8 cellular contexts compared by ENCODE assay signal in the genomic region with DNA sequence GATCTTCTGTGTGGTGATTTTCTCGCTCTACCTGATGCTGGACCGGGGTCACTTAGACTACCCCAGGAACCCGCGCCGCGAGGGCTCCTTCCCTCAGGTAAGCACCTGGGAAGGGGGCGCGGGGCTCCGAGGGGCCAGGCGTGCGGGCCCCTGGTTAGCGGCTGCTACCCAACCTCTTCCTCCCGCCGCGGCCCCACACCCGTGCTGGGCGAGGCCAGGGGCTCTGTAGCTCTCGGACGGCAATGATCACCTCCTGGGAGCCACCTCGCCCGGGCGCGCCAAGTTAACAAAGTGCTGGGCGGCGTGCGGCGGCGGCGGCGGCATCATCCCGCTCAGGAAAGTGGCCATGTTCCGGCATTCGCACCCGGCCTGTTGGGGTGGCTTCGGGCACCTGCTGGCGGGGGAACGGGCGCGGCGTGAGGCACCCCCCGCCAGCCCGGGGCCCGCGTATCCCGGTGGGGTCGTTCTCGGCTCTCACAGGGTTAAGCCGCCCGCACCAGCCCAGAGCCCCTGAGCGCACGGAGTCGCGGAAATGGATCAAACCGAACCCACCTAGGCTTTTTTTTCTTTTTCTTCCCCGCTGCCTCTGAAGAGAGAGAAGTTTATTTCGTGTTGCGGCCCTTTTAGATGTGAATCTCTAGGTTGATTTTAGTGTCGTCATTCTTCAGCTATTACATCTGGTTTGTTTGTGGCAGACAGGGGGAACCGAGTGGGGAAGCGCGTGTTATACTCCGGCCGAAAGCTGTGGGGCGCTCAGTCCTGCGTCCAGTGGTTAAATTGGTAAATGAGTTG. TPM values are rescaled to one million over a fixed set of nuclear protein-coding genes. Genes with fewer than 3 reads are reported as not detected.
DNase-seq lines count a peak whose midpoint lies in the region; ATAC-seq and TF ChIP-seq lines count a peak whose summit lies in the region.

No MANE protein-coding gene starts in this region.

- peak; percentile 66 for TF ChIP-seq CTCF in neural crest cell (conservative IDR thresholded peaks at IDR 0.05)

- H3K27me3 ChIP-seq in BLaER1 treated with 17β-estradiol and CSF1 and Interleukin-3, amounts not matched to agents 10 nM and 100 nM, result no peaks in the 10 kb centered on the region
- no peaks in the 10 kb centered on the region for H3K27me3 ChIP-seq in HUES64 (ENCODE audit: insufficient read depth, low read length)
- no peaks in the 10 kb centered on the region for H3K27me3 ChIP-seq in SJSA1 (replicated peaks)

- H3K9ac ChIP-seq in BLaER1 treated with 17β-estradiol and CSF1 and Interleukin-3, amounts not matched to agents 10 nM and 100 nM, result peak overlapping the region; percentile 90 to 97 (median 92)
- peak overlapping the region; percentile 89 for H3K9ac ChIP-seq in HUES64 (ENCODE audit: low read depth, low read length)

- H3K27ac Mint-ChIP-seq in activated naive CD4-positive, alpha-beta T cell treated with anti-CD3 and anti-CD28 coated beads for 36 hours, result peak overlapping the region; percentile 92
- H3K27ac Mint-ChIP-seq in neural crest cell (ENCODE audit: unreplicated experiment), result peak overlapping the region; percentile 7

- peaks cover 46% of the 10 kb centered on the region for H3K4me1 Mint-ChIP-seq in activated naive CD4-positive, alpha-beta T cell treated with anti-CD3 and anti-CD28 coated beads for 36 hours (ENCODE audit: low read depth)
- peaks cover 43% of the 10 kb centered on the region for H3K4me1 Mint-ChIP-seq in neural crest cell

- peaks cover 4% of the 10 kb centered on the region for H3K9me3 Mint-ChIP-seq in activated naive CD4-positive, alpha-beta T cell treated with anti-CD3 and anti-CD28 coated beads for 36 hours
- no peaks in the 10 kb centered on the region for H3K9me3 Mint-ChIP-seq in neural crest cell

- H3K4me3 Mint-ChIP-seq in activated naive CD4-positive, alpha-beta T cell treated with anti-CD3 and anti-CD28 coated beads for 36 hours, result peak overlapping the region; percentile 89
- H3K4me3 Mint-ChIP-seq in neural crest cell, result peak overlapping the region; percentile 92

- intact Hi-C loops in activated naive CD4-positive, alpha-beta T cell treated with anti-CD3 and anti-CD28 coated beads for 36 hours (cut with micrococcal nuclease), result loop anchor here (1.0 to 10.0 kb wide), 9 partner anchors 231 to 1564 kb away; no protein-coding TSS in a partner anchor

- H3K27ac ChIP-seq in BLaER1 treated with 17β-estradiol and CSF1 and Interleukin-3, amounts not matched to agents 10 nM and 100 nM, result peak overlapping the region; percentile 86 to 97 (median 91)
- peak overlapping the region; percentile 94; the same call in 1 of the 2 replicates for H3K27ac ChIP-seq in HUES64 (ENCODE audit: low read depth, low read length)
- H3K27ac ChIP-seq in SJSA1, result peak overlapping the region; percentile 75
- peak overlapping the region; percentile 95 for H3K27ac ChIP-seq in temporal lobe (ENCODE audit: low read depth, low read length)

- no peaks in the 10 kb centered on the region for H3K27me3 Mint-ChIP-seq in activated naive CD4-positive, alpha-beta T cell treated with anti-CD3 and anti-CD28 coated beads for 36 hours (ENCODE audit: low read depth)
- no peaks in the 10 kb centered on the region for H3K27me3 Mint-ChIP-seq in neural crest cell (ENCODE audit: low read depth)

- no peaks in the 10 kb centered on the region for H3K36me3 ChIP-seq in BLaER1 treated with 17β-estradiol and CSF1 and Interleukin-3, amounts not matched to agents 10 nM and 100 nM
- H3K36me3 ChIP-seq in HUES64 (ENCODE audit: insufficient read depth, low read length) (0 out of 2 replicates have a peak, but pooled peaks cover 3% of the 10 kb centered on the region), SJSA1 (peaks cover 9% of the 10 kb centered on the region; the same call in 1 of the 2 replicates)

- ATAC-seq in GM19438 (IDR thresholded peaks at IDR 0.05; ENCODE audit: low read depth, unreplicated experiment), result peak; percentile 17

- CTCF ChIA-PET in activated naive CD4-positive, alpha-beta T cell treated with anti-CD3 and anti-CD28 coated beads for 36 hours (lab: Charles Lee), result interaction anchor here (0.6 to 2.1 kb wide), 4 partner anchors 29 to 935 kb away, joined by 3 to 4 read pairs (median 3); no protein-coding TSS in a partner anchor

- peak overlapping the region; percentile 84 to 97 (median 95) for H3K4me3 ChIP-seq in BLaER1 treated with 17β-estradiol and CSF1 and Interleukin-3, amounts not matched to agents 10 nM and 100 nM
- peak overlapping the region; percentile 95 for H3K4me3 ChIP-seq in HUES64 (ENCODE audit: low read length)
- H3K4me3 ChIP-seq in SJSA1, result peak overlapping the region; percentile 84

- H3K4me1 ChIP-seq in BLaER1 treated with 17β-estradiol and CSF1 and Interleukin-3, amounts not matched to agents 10 nM and 100 nM, result peaks cover 47 to 54% (median 51%) of the 10 kb centered on the region in 10 experiments
- peaks cover 37% of the 10 kb centered on the region for H3K4me1 ChIP-seq in HUES64 (ENCODE audit: insufficient read depth, low read length)
- peaks cover 33% of the 10 kb centered on the region for H3K4me1 ChIP-seq in SJSA1 (replicated peaks)

- under 1% methylated on average over 65 of the region's 65 CpGs for WGBS in HUES64

- H3K4me2 ChIP-seq in BLaER1 treated with 17β-estradiol and CSF1 and Interleukin-3, amounts not matched to agents 10 nM and 100 nM, result peak overlapping the region; percentile 83 to 93 (median 88)

- peak; percentile 74 to 78 for DNase-seq in SJSA1 (ENCODE audit: low read depth in 1 of 2, low spot score in 2 of 2)
- peak; percentile 70 for DNase-seq in activated naive CD4-positive, alpha-beta T cell treated with anti-CD3 and anti-CD28 coated beads for 36 hours
- DNase-seq in foreskin melanocyte, result peak; percentile 69
- DNase-seq in neural crest cell (ENCODE audit: low read depth, low spot score), result peak; percentile 38

- H3K9me3 ChIP-seq in BLaER1 treated with 17β-estradiol and CSF1 and Interleukin-3, amounts not matched to agents 10 nM and 100 nM (replicated peaks in 1 of 11), result no peaks in the 10 kb centered on the region
- peaks cover 7% of the 10 kb centered on the region; the same call in 1 of the 2 replicates for H3K9me3 ChIP-seq in HUES64 (ENCODE audit: insufficient read depth, low read depth, low read length)
- H3K9me3 ChIP-seq in SJSA1 (replicated peaks), result peaks cover 7% of the 10 kb centered on the region; the same call in 1 of the 2 replicates

- peaks cover 1% of the 10 kb centered on the region for H3K36me3 Mint-ChIP-seq in activated naive CD4-positive, alpha-beta T cell treated with anti-CD3 and anti-CD28 coated beads for 36 hours (ENCODE audit: low read depth)
- no peaks in the 10 kb centered on the region for H3K36me3 Mint-ChIP-seq in neural crest cell (ENCODE audit: low read depth)

- peaks cover 13 to 58% (median 41%) of the 10 kb centered on the region in 11 experiments; a peak in 20 of 22 replicates for H4K20me1 ChIP-seq in BLaER1 treated with 17β-estradiol and CSF1 and Interleukin-3, amounts not matched to agents 10 nM and 100 nM

RNA-seq across cellular contexts. Expression of gene MAN2A1, which starts 0.9 kb away (rescaled TPM):
- 44.5 TPM for polyA plus RNA-seq in HUES64 (2013, experiment 1 of 2)
- polyA plus RNA-seq in HUES64 (2013, experiment 2 of 2), result 49.3 TPM
- total RNA-seq in SJSA1 (2014; rRNA removed; shearing (Covaris generic)), result 91.7 and 112 TPM in 2 replicates
- 10 to 100 TPM; 50.1 to 52.3 TPM for total RNA-seq in activated naive CD4-positive, alpha-beta T cell treated with anti-CD3 and anti-CD28 coated beads for 36 hours
- total RNA-seq in neural crest cell (24.9 and 25.5 TPM in 2 replicates), temporal lobe (53.4 TPM)

Comparison
In these comparisons a context has a peak if more than half of its experiments do, and no peak if none do; other contexts are left out.
1. Peak in every context shown above with its lines: DNase-seq, ATAC-seq, H3K4me3 ChIP-seq and H3K27ac ChIP-seq.